ENCODE assay signal across 8 cellular contexts in genomic region chr6:41602864-41603608, GRCh38.
A peak's percentile ranks its signal among the peaks of the same experiment; 100 is the strongest.
DNase-seq lines count a peak whose midpoint lies in the region; ATAC-seq and TF ChIP-seq lines count a peak whose summit lies in the region.

No MANE protein-coding gene starts in this region.

- H3K9me3 ChIP-seq in MM.1S (replicated peaks; ENCODE audit: insufficient read depth, low read length) (no peaks in the 10 kb centered on the region), subcutaneous abdominal adipose tissue (ENCODE audit: control insufficient read depth in 5 of 5, low read length in 5 of 5) (no peaks in the 10 kb centered on the region)

- TF ChIP-seq CTCF in MM.1S (IDR thresholded peaks at IDR 0.05; ENCODE audit: low read length) = peak; percentile 90

- H2AFZ ChIP-seq in MM.1S (ENCODE audit: low read length) = no peak overlapping the region

- H3K4me1 ChIP-seq in MM.1S (ENCODE audit: low read length) (no peaks in the 10 kb centered on the region), subcutaneous abdominal adipose tissue (ENCODE audit: control insufficient read depth in 5 of 5, insufficient read depth in 5 of 5, low read length in 5 of 5) (peaks cover 0 to 38% (median 20%) of the 10 kb centered on the region in 5 donors)

- peak overlapping the region; percentile 31; the same call in 1 of the 2 replicates for H3K4me2 ChIP-seq in MM.1S (ENCODE audit: low read depth, low read length)

- no peak overlapping the region for H3K4me3 ChIP-seq in MM.1S (ENCODE audit: low read length)
- peak overlapping the region in 4 of 5 donors; percentile 4 to 59 (median 30) for H3K4me3 ChIP-seq in subcutaneous abdominal adipose tissue (ENCODE audit: low read depth in 1 of 5, low read length in 5 of 5)

- ATAC-seq in GM18511 (IDR thresholded peaks at IDR 0.05; ENCODE audit: unreplicated experiment) = peak; percentile 68

- H3K9ac ChIP-seq in MM.1S (ENCODE audit: low read length) (no peak overlapping the region), subcutaneous abdominal adipose tissue (ENCODE audit: low read length in 5 of 5) (peak overlapping the region in 1 of 5 donors; percentile 68)

- 0 out of 2 replicates have a peak, but pooled peaks cover 3% of the 10 kb centered on the region for H3K27me3 ChIP-seq in MM.1S (replicated peaks; ENCODE audit: insufficient read depth, low read length)
- H3K27me3 ChIP-seq in subcutaneous abdominal adipose tissue (ENCODE audit: control insufficient read depth in 5 of 5, insufficient read depth in 4 of 5, low read length in 5 of 5) = no peaks in the 10 kb centered on the region

- no peak overlapping the region for H3K27ac ChIP-seq in MM.1S (ENCODE audit: low read length)
- H3K27ac ChIP-seq in subcutaneous abdominal adipose tissue (ENCODE audit: low read depth, low read length) = no peak overlapping the region

- H3F3A ChIP-seq in MM.1S (ENCODE audit: insufficient read depth, low read length) = no peaks in the 10 kb centered on the region

- no peaks in the 10 kb centered on the region for H3K9me2 ChIP-seq in MM.1S (replicated peaks; ENCODE audit: insufficient read depth, low read length)

- H3K79me2 ChIP-seq in MM.1S (ENCODE audit: low read length) = no peaks in the 10 kb centered on the region

- H4K20me1 ChIP-seq in MM.1S (ENCODE audit: insufficient read depth, low read length) = no peaks in the 10 kb centered on the region

- H3K36me3 ChIP-seq in MM.1S (replicated peaks; ENCODE audit: insufficient read depth, low read length) (no peaks in the 10 kb centered on the region), subcutaneous abdominal adipose tissue (ENCODE audit: control insufficient read depth in 5 of 5, insufficient read depth in 5 of 5, low read length in 5 of 5) (peaks cover 0 to 15% (median 5%) of the 10 kb centered on the region in 5 donors)

- DNase-seq in 8988T (peak; percentile 70), MM.1S (peak; percentile 64), SHP77 (lab: John Stamatoyannopoulos, UW) (peak; percentile 79 to 84), globus pallidus (ENCODE audit: low spot score) (peak; percentile 81), nucleus accumbens (lab: John Stamatoyannopoulos, UW) (peak in 52 of 56 donors; percentile 28 to 86 (median 71))
- peak; percentile 57 for DNase-seq in activated effector memory CD4-positive, alpha-beta T cell treated with Interleukin-2 at 50 U/mL for 16 hours
